Comparison of ENCODE assay signal across 28 cellular contexts in the genomic region with DNA sequence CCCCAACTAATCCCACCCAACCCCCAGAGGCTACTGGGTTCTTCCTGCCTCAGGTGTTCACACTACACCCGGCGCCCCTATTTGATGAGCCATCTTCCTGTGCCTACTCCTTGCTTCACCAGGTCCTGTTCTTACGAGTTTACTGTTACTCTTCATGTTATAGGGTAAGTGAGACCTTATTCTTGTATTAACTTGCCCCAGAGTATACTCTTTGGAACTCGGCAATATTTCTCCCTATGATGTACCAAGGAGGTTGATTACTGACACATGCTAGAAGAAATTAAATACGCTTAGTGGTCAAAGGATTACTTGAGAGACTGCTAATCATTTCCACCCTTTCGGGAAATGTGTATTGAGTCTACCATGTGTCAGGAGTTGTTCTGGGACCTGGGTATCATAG. TPM values are rescaled to one million over a fixed set of nuclear protein-coding genes. Genes with fewer than 3 reads are reported as not detected.
"Had no signal": no experiment of that assay in that cellular context is flagged by ENCODE, and none has a peak within 500 bp of the region (broad histone marks: within the 10 kb centered on the region; RNA-seq: fewer than 3 reads in every experiment).

No MANE protein-coding gene starts in this region.

- H3K4me3 ChIP-seq: ascending aorta, esophagus squamous epithelium, hepatocyte, pancreas, prostate gland, testis, transverse colon had no signal

- H3K27me3 ChIP-seq: ascending aorta, pancreas, testis had no signal

- H2AFZ ChIP-seq: hepatocyte had no signal

- FAIRE-seq: frontal cortex, pancreas had no signal

- H3K9me3 Mint-ChIP-seq: activated B cell treated with CpG ODN at 0.5 μM for 24 hours; activated naive CD4-positive, alpha-beta T cell treated with anti-CD3 and anti-CD28 coated beads, Interleukin-2, amount 10 ng/mL, durations not matched to agents 7 days and 5 days; activated naive CD8-positive, alpha-beta T cell treated with anti-CD3 and anti-CD28 coated beads, Interleukin-2, amount 10 ng/mL, durations not matched to agents 7 days and 5 days; mesothelial cell of epicardium; naive B cell; nephron progenitor cell; T-helper 2 cell treated with Interferon-gamma antibody and Interleukin-4, amounts not matched to agents 5 μg/mL and 100 μg/mL, for 36 hours had no signal

- H3K36me3 Mint-ChIP-seq: brain, mesothelial cell of epicardium had no signal

- ATAC-seq: left cardiac atrium, pancreas had no signal

- DNase-seq: activated B cell treated with CpG ODN at 0.5 μM for 24 hours; activated CD4-positive, alpha-beta T cell treated with anti-CD3 and anti-CD28 coated beads, Interleukin-2, amount 50 U/mL, for 1 hour; activated gamma-delta T cell; activated naive CD4-positive, alpha-beta T cell treated with anti-CD3 and anti-CD28 coated beads, Interleukin-2, amount 10 ng/mL, durations not matched to agents 7 days and 5 days; activated naive CD8-positive, alpha-beta T cell treated with anti-CD3 and anti-CD28 coated beads, Interleukin-2, amount 10 ng/mL, durations not matched to agents 7 days and 5 days; activated T-cell treated with anti-CD3 and anti-CD28 coated beads for 4 hours; central memory CD4-positive, alpha-beta T cell; endodermal cell; esophagus squamous epithelium; islet precursor cell; left cardiac atrium; naive B cell; nephron progenitor cell; pancreas; retina; stimulated activated CD4-positive, alpha-beta T cell treated with anti-CD3 and anti-CD28 coated beads, Interleukin-15, amount 100 ng/mL, for 24 hours; stimulated activated CD4-positive, alpha-beta T cell treated with anti-CD3 and anti-CD28 coated beads, Interleukin-2, amount 100 ng/mL, for 24 hours; stimulated activated naive CD4-positive, alpha-beta T cell; T-helper 1 cell; testis; transverse colon had no signal

- H3K27ac Mint-ChIP-seq: activated B cell treated with CpG ODN at 0.5 μM for 24 hours; activated naive CD4-positive, alpha-beta T cell treated with anti-CD3 and anti-CD28 coated beads, Interleukin-2, amount 10 ng/mL, durations not matched to agents 7 days and 5 days; activated naive CD8-positive, alpha-beta T cell treated with anti-CD3 and anti-CD28 coated beads, Interleukin-2, amount 10 ng/mL, durations not matched to agents 7 days and 5 days; brain; endodermal cell; mesothelial cell of epicardium; nephron progenitor cell; T-helper 2 cell treated with Interferon-gamma antibody and Interleukin-4, amounts not matched to agents 5 μg/mL and 100 μg/mL, for 36 hours had no signal

- H3K36me3 ChIP-seq: ascending aorta, pancreas, prostate gland, transverse colon had no signal

- H3K27ac ChIP-seq: ascending aorta, esophagus squamous epithelium, hepatocyte, pancreas, prostate gland, testis, transverse colon had no signal

- H3K79me2 ChIP-seq: hepatocyte had no signal

- H3K4me1 ChIP-seq: prostate gland had no signal

- H3K9me3 ChIP-seq: ascending aorta, esophagus squamous epithelium, pancreas, prostate gland, testis, transverse colon had no signal

- H3K4me2 ChIP-seq: hepatocyte had no signal

- H3K4me3 Mint-ChIP-seq: activated B cell treated with CpG ODN at 0.5 μM for 24 hours; activated naive CD4-positive, alpha-beta T cell treated with anti-CD3 and anti-CD28 coated beads, Interleukin-2, amount 10 ng/mL, durations not matched to agents 7 days and 5 days; activated naive CD8-positive, alpha-beta T cell treated with anti-CD3 and anti-CD28 coated beads, Interleukin-2, amount 10 ng/mL, durations not matched to agents 7 days and 5 days; endodermal cell; mesothelial cell of epicardium; naive B cell; nephron progenitor cell; T-helper 2 cell treated with Interferon-gamma antibody and Interleukin-4, amounts not matched to agents 5 μg/mL and 100 μg/mL, for 36 hours had no signal

RNA-seq across cellular contexts. Expression of a gene that starts 12.8 kb away (rescaled TPM):
- total RNA-seq: ascending aorta had no signal
